2 cellular contexts compared by ENCODE assay signal in the genomic region with DNA sequence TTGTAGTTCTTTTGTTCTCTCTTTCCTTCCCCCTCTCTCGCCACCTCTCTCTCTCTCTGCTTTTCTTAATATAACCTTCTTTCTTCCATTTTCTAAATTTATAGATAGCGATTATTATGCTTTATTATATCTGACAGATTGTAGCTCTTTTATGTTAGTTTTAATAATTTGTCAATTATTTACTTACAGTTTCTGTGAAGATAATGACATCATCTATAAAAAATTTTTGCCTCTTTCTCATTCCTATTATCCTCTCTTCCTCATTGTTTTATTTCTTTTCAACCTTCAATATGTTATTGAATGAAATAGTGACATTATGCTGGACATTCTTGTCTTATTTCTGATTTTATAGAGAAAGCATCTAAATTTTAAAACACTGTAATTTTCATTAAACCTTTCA.
TF ChIP-seq lines count a peak whose summit lies in the region.

No MANE protein-coding gene starts in this region.

TF ChIP-seq in HepG2, 621 proteins besides CTCF, POLR2A, EP300 and RAD21 (continued from another document):
- TF ChIP-seq, protein P1, sequence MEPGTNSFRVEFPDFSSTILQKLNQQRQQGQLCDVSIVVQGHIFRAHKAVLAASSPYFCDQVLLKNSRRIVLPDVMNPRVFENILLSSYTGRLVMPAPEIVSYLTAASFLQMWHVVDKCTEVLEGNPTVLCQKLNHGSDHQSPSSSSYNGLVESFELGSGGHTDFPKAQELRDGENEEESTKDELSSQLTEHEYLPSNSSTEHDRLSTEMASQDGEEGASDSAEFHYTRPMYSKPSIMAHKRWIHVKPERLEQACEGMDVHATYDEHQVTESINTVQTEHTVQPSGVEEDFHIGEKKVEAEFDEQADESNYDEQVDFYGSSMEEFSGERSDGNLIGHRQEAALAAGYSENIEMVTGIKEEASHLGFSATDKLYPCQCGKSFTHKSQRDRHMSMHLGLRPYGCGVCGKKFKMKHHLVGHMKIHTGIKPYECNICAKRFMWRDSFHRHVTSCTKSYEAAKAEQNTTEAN (CRISPR knock-in tag; conservative IDR thresholded peaks at IDR 0.05), result no peak

TF ChIP-seq in HEK293, 187 proteins besides CTCF, POLR2A, EP300 and RAD21 (continued from another document):
- TF ChIP-seq, protein P2, sequence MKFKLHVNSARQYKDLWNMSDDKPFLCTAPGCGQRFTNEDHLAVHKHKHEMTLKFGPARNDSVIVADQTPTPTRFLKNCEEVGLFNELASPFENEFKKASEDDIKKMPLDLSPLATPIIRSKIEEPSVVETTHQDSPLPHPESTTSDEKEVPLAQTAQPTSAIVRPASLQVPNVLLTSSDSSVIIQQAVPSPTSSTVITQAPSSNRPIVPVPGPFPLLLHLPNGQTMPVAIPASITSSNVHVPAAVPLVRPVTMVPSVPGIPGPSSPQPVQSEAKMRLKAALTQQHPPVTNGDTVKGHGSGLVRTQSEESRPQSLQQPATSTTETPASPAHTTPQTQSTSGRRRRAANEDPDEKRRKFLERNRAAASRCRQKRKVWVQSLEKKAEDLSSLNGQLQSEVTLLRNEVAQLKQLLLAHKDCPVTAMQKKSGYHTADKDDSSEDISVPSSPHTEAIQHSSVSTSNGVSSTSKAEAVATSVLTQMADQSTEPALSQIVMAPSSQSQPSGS (tag by site-specific recombination; IDR thresholded peaks at IDR 0.05; ENCODE audit: low read depth), result peak; percentile 76
